ENCODE assay signal across 2 cellular contexts in the genomic region with DNA sequence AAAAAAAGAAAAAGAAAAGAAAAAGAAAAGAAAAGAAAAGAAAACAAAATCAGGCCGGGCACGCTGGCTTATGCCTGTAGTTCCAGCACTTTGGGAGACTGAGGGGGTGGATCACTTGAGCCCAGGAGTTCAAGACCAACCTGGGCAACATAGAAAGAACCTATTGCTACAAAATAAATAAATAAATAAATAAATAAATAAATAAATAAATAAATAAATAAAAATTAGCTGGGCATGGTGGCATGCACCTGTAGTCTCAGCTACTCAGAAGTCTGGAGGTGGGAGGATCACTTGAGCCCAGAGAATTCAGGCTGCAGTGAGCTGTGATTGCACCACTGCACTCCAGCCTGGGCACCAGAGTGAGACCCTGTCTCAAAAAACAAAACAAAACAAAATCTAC.
DNase-seq lines count a peak whose midpoint lies in the region; ATAC-seq, FAIRE-seq and TF ChIP-seq lines count a peak whose summit lies in the region.
"Not testable (repeated sequence)": the region's sequence is repeated elsewhere in the genome, so short reads cannot be mapped to it uniquely, and the experiment has no call there.

No MANE protein-coding gene starts in this region.

- not testable (repeated sequence) for H3K9me3 ChIP-seq in A549; HEK293 (ENCODE audit: control insufficient read depth, insufficient read depth, low read depth, low read length)

- not testable (repeated sequence) for H3K27ac ChIP-seq in A549; HEK293 (ENCODE audit: extremely low read depth, low read depth, low read length)

- not testable (repeated sequence) for H3K4me2 ChIP-seq in A549

- H3K4me1 ChIP-seq in A549; HEK293 (ENCODE audit: control insufficient read depth, insufficient read depth, low read length): not testable (repeated sequence)

- not testable (repeated sequence) for TF ChIP-seq CTCF in A549 (IDR thresholded peaks at IDR 0.05); HEK293 (tag by site-specific recombination; IDR thresholded peaks at IDR 0.05)

- not testable (repeated sequence) for TF ChIP-seq RAD21 in A549 (conservative IDR thresholded peaks at IDR 0.05 in 1 of 2, IDR thresholded peaks at IDR 0.05 in 1 of 2)

- not testable (repeated sequence) for TF ChIP-seq POLR2A in A549 (IDR thresholded peaks at IDR 0.05; ENCODE audit: low read length)

- not testable (repeated sequence) for FAIRE-seq in A549 (lab: Jason Lieb, UNC)

- POLR2A ChIA-PET in A549 (lab: Yijun Ruan, JAX); HEK293 (lab: Yijun Ruan, JAX): not testable (repeated sequence)

- TF ChIP-seq EP300 in A549 (IDR thresholded peaks at IDR 0.05): not testable (repeated sequence)

- 97% methylated on average over 2 of the region's 2 CpGs for WGBS in A549 (ENCODE audit: missing lambda C conversion rate)

- H3K4me3 ChIP-seq in A549; HEK293 (ENCODE audit: low read depth, low read length): not testable (repeated sequence)

- not testable (repeated sequence) for DNase-seq in A549 (ENCODE audit: low read depth in 1 of 2, low spot score in 1 of 2)

- ATAC-seq in A549: not testable (repeated sequence)

- H3K36me3 ChIP-seq in HEK293 (ENCODE audit: control insufficient read depth in 2 of 2, insufficient read depth in 1 of 2, low read length in 2 of 2): not testable (repeated sequence)

- CTCF ChIA-PET in A549 (lab: Yijun Ruan, JAX); HEK293 (lab: Yijun Ruan, JAX): not testable (repeated sequence)

TF ChIP-seq in A549, 52 proteins besides CTCF, POLR2A, EP300 and RAD21:
- peak; percentile 77 for TF ChIP-seq ZC3H11A (IDR thresholded peaks at IDR 0.05)

TF ChIP-seq in HEK293, 187 proteins besides CTCF, POLR2A, EP300 and RAD21:
- TF ChIP-seq ZNF394 (tag by site-specific recombination; IDR thresholded peaks at IDR 0.05; ENCODE audit: borderline replicate concordance): peak; percentile 49; the same call in 1 of the 2 replicates
- TF ChIP-seq, protein P1, sequence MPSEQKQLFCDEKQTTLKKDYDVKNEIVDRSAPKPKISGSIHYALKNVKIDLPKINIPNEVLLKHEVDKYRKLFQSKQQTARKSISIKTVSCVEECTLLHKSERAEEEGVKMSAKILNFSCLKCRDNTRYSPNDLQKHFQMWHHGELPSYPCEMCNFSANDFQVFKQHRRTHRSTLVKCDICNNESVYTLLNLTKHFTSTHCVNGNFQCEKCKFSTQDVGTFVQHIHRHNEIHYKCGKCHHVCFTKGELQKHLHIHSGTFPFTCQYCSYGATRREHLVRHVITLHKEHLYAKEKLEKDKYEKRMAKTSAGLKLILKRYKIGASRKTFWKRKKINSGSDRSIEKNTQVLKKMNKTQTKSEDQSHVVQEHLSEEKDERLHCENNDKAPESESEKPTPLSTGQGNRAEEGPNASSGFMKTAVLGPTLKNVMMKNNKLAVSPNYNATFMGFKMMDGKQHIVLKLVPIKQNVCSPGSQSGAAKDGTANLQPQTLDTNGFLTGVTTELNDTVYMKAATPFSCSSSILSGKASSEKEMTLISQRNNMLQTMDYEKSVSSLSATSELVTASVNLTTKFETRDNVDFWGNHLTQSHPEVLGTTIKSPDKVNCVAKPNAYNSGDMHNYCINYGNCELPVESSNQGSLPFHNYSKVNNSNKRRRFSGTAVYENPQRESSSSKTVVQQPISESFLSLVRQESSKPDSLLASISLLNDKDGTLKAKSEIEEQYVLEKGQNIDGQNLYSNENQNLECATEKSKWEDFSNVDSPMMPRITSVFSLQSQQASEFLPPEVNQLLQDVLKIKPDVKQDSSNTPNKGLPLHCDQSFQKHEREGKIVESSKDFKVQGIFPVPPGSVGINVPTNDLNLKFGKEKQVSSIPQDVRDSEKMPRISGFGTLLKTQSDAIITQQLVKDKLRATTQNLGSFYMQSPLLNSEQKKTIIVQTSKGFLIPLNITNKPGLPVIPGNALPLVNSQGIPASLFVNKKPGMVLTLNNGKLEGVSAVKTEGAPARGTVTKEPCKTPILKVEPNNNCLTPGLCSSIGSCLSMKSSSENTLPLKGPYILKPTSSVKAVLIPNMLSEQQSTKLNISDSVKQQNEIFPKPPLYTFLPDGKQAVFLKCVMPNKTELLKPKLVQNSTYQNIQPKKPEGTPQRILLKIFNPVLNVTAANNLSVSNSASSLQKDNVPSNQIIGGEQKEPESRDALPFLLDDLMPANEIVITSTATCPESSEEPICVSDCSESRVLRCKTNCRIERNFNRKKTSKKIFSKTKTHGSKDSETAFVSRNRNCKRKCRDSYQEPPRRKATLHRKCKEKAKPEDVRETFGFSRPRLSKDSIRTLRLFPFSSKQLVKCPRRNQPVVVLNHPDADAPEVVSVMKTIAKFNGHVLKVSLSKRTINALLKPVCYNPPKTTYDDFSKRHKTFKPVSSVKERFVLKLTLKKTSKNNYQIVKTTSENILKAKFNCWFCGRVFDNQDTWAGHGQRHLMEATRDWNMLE (tag by site-specific recombination; conservative IDR thresholded peaks at IDR 0.05; ENCODE audit: low read depth): peak; percentile 62; the same call in 1 of the 2 replicates
- peak; percentile 28; the same call in 1 of the 2 replicates for TF ChIP-seq ZNF623 (tag by site-specific recombination; IDR thresholded peaks at IDR 0.05)
- peak; percentile 49 for TF ChIP-seq ZNF426 (tag by site-specific recombination; IDR thresholded peaks at IDR 0.05)
- TF ChIP-seq, protein P2, sequence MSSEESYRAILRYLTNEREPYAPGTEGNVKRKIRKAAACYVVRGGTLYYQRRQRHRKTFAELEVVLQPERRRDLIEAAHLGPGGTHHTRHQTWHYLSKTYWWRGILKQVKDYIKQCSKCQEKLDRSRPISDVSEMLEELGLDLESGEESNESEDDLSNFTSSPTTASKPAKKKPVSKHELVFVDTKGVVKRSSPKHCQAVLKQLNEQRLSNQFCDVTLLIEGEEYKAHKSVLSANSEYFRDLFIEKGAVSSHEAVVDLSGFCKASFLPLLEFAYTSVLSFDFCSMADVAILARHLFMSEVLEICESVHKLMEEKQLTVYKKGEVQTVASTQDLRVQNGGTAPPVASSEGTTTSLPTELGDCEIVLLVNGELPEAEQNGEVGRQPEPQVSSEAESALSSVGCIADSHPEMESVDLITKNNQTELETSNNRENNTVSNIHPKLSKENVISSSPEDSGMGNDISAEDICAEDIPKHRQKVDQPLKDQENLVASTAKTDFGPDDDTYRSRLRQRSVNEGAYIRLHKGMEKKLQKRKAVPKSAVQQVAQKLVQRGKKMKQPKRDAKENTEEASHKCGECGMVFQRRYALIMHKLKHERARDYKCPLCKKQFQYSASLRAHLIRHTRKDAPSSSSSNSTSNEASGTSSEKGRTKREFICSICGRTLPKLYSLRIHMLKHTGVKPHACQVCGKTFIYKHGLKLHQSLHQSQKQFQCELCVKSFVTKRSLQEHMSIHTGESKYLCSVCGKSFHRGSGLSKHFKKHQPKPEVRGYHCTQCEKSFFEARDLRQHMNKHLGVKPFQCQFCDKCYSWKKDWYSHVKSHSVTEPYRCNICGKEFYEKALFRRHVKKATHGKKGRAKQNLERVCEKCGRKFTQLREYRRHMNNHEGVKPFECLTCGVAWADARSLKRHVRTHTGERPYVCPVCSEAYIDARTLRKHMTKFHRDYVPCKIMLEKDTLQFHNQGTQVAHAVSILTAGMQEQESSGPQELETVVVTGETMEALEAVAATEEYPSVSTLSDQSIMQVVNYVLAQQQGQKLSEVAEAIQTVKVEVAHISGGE (tag by site-specific recombination; conservative IDR thresholded peaks at IDR 0.05; ENCODE audit: low read depth): peak; percentile 44; the same call in 1 of the 2 replicates
- TF ChIP-seq ZNF555 (tag by site-specific recombination; conservative IDR thresholded peaks at IDR 0.05): peak; percentile 42
